12 cellular contexts compared by ENCODE assay signal in genomic region chrX:72268601-72269365, GRCh38. TPM values are rescaled to one million over a fixed set of nuclear protein-coding genes. Genes with fewer than 3 reads are reported as not detected.
DNase-seq lines count a peak whose midpoint lies in the region; ATAC-seq and TF ChIP-seq lines count a peak whose summit lies in the region.
"Had no signal": no experiment of that assay in that cellular context is flagged by ENCODE, and none has a peak within 500 bp of the region (broad histone marks: within the 10 kb centered on the region; RNA-seq: fewer than 3 reads in every experiment).

No MANE protein-coding gene starts in this region.

- peak overlapping the region; percentile 14; the same call in 1 of the 2 replicates for H3K27ac ChIP-seq in HEK293 (ENCODE audit: extremely low read depth, low read depth, low read length)
- peak overlapping the region; percentile 62 to 63 for H3K27ac ChIP-seq in ascending aorta
- peak overlapping the region; percentile 65 for H3K27ac ChIP-seq in hepatocyte
- H3K27ac ChIP-seq in lower lobe of right lung: no peak overlapping the region
- H3K27ac ChIP-seq in gastroesophageal sphincter: peak overlapping the region in 1 of 4 donors; percentile 12
- H3K27ac ChIP-seq: body of pancreas had no signal

- H3K27ac Mint-ChIP-seq in activated CD8-positive, alpha-beta memory T cell treated with anti-CD3 and anti-CD28 coated beads, Interleukin-2, amount 10 ng/mL, durations not matched to agents 7 days and 5 days: no peak overlapping the region

- no peaks in the 10 kb centered on the region for H3K27me3 Mint-ChIP-seq in activated CD8-positive, alpha-beta memory T cell treated with anti-CD3 and anti-CD28 coated beads, Interleukin-2, amount 10 ng/mL, durations not matched to agents 7 days and 5 days

- 82% methylated on average over 2 of the region's 2 CpGs for WGBS in hepatocyte (ENCODE audit: low lambda C conversion rate, missing lambda C conversion rate)
- WGBS in gastroesophageal sphincter (ENCODE audit: low coverage in 1 of 2), 2 donors: 36 to 64% methylated on average over 1 to 2 of the region's 2 CpGs

- H3K4me1 ChIP-seq in HEK293 (ENCODE audit: control insufficient read depth, insufficient read depth, low read length) (0 out of 2 replicates have a peak, but pooled peaks cover 2% of the 10 kb centered on the region), ascending aorta (no peaks in the 10 kb centered on the region), hepatocyte (ENCODE audit: insufficient read depth) (no peaks in the 10 kb centered on the region), lower lobe of right lung (peaks cover 1% of the 10 kb centered on the region), gastroesophageal sphincter (no peaks in the 10 kb centered on the region)
- H3K4me1 ChIP-seq: body of pancreas had no signal

- no peak overlapping the region for H2AFZ ChIP-seq in hepatocyte

- H4K20me1 ChIP-seq in hepatocyte (ENCODE audit: insufficient read depth, poor library complexity, severe bottlenecking): no peaks in the 10 kb centered on the region

- H3K4me3 Mint-ChIP-seq in activated CD8-positive, alpha-beta memory T cell treated with anti-CD3 and anti-CD28 coated beads, Interleukin-2, amount 10 ng/mL, durations not matched to agents 7 days and 5 days: no peak overlapping the region
- H3K4me3 Mint-ChIP-seq: CD8-positive, alpha-beta memory T cell had no signal

- no peaks in the 10 kb centered on the region for H3K9me3 ChIP-seq in HEK293 (ENCODE audit: control insufficient read depth, insufficient read depth, low read depth, low read length)
- no peaks in the 10 kb centered on the region for H3K9me3 ChIP-seq in ascending aorta
- no peaks in the 10 kb centered on the region for H3K9me3 ChIP-seq in hepatocyte (ENCODE audit: low read depth)
- H3K9me3 ChIP-seq in lower lobe of right lung: no peaks in the 10 kb centered on the region
- H3K9me3 ChIP-seq in gastroesophageal sphincter: no peaks in the 10 kb centered on the region
- H3K9me3 ChIP-seq: body of pancreas, esophagus muscularis mucosa had no signal

- H3K9me2 ChIP-seq in hepatocyte (replicated peaks; ENCODE audit: insufficient read depth): no peaks in the 10 kb centered on the region

- no peak overlapping the region for H3K4me3 ChIP-seq in AG04449 (ENCODE audit: low read depth, low read length)
- H3K4me3 ChIP-seq in HEK293 (ENCODE audit: low read depth, low read length): no peak overlapping the region
- no peak overlapping the region for H3K4me3 ChIP-seq in ascending aorta
- no peak overlapping the region for H3K4me3 ChIP-seq in hepatocyte
- no peak overlapping the region for H3K4me3 ChIP-seq in lower lobe of right lung
- no peak overlapping the region for H3K4me3 ChIP-seq in gastroesophageal sphincter
- H3K4me3 ChIP-seq: body of pancreas, esophagus muscularis mucosa had no signal

- H3K36me3 ChIP-seq in HEK293 (ENCODE audit: control insufficient read depth in 2 of 2, insufficient read depth in 1 of 2, low read length in 2 of 2): peaks cover 70 to 82% of the 10 kb centered on the region in 2 experiments
- H3K36me3 ChIP-seq in ascending aorta: peaks cover 39 to 67% of the 10 kb centered on the region in 2 donors
- no peaks in the 10 kb centered on the region for H3K36me3 ChIP-seq in hepatocyte (replicated peaks; ENCODE audit: insufficient read depth, low read depth)
- H3K36me3 ChIP-seq in lower lobe of right lung: peaks cover 67% of the 10 kb centered on the region
- peaks cover 0 to 61% of the 10 kb centered on the region in 2 donors for H3K36me3 ChIP-seq in gastroesophageal sphincter

- TF ChIP-seq EP300 in gastroesophageal sphincter (IDR thresholded peaks at IDR 0.05): no peak

- H3K36me3 Mint-ChIP-seq in activated CD8-positive, alpha-beta memory T cell treated with anti-CD3 and anti-CD28 coated beads, Interleukin-2, amount 10 ng/mL, durations not matched to agents 7 days and 5 days: peaks cover 41% of the 10 kb centered on the region

- ATAC-seq in activated CD8-positive, alpha-beta memory T cell treated with anti-CD3 and anti-CD28 coated beads, Interleukin-2, amount 10 ng/mL, durations not matched to agents 7 days and 5 days: no peak
- ATAC-seq in lower lobe of right lung (no peak), gastroesophageal sphincter (no peak)
- ATAC-seq: body of pancreas had no signal

- DNase-seq in AG04449 (ENCODE audit: low read depth, low spot score): peak; percentile 37
- DNase-seq in ascending aorta (ENCODE audit: low spot score in 2 of 2): no peak
- DNase-seq in hepatocyte (ENCODE audit: low spot score): peak; percentile 33
- no peak for DNase-seq in activated CD8-positive, alpha-beta memory T cell treated with anti-CD3 and anti-CD28 coated beads, Interleukin-2, amount 10 ng/mL, durations not matched to agents 7 days and 5 days
- no peak for DNase-seq in lower lobe of right lung
- DNase-seq in COR-L47 (lab: John Stamatoyannopoulos, UW): no peak
- DNase-seq: body of pancreas; CD8-positive, alpha-beta memory T cell had no signal

- TF ChIP-seq CTCF in AG04449 (IDR thresholded peaks at IDR 0.05; ENCODE audit: insufficient read depth, low read length, missing control alignments): no peak
- no peak for TF ChIP-seq CTCF in HEK293 (tag by site-specific recombination; IDR thresholded peaks at IDR 0.05)
- no peak for TF ChIP-seq CTCF in ascending aorta (IDR thresholded peaks at IDR 0.05)
- no peak for TF ChIP-seq CTCF in hepatocyte (IDR thresholded peaks at IDR 0.05; ENCODE audit: poor library complexity)
- TF ChIP-seq CTCF in lower lobe of right lung (IDR thresholded peaks at IDR 0.05): no peak
- no peak for TF ChIP-seq CTCF in gastroesophageal sphincter (IDR thresholded peaks at IDR 0.05)

- no peaks in the 10 kb centered on the region for H3K9me3 Mint-ChIP-seq in activated CD8-positive, alpha-beta memory T cell treated with anti-CD3 and anti-CD28 coated beads, Interleukin-2, amount 10 ng/mL, durations not matched to agents 7 days and 5 days (ENCODE audit: low read depth)
- H3K9me3 Mint-ChIP-seq: CD8-positive, alpha-beta memory T cell had no signal

- H3K27me3 ChIP-seq in ascending aorta (no peaks in the 10 kb centered on the region), hepatocyte (no peaks in the 10 kb centered on the region), lower lobe of right lung (ENCODE audit: low read depth) (no peaks in the 10 kb centered on the region), gastroesophageal sphincter (no peaks in the 10 kb centered on the region)
- H3K27me3 ChIP-seq: body of pancreas, esophagus muscularis mucosa had no signal

- intact Hi-C loops in ascending aorta (cut with DNase I) (no loop called here), lower lobe of right lung (cut with DNase I) (no loop called here)

- TF ChIP-seq POLR2A in gastroesophageal sphincter (IDR thresholded peaks at IDR 0.05): no peak

- H3K79me2 ChIP-seq in hepatocyte: no peaks in the 10 kb centered on the region

- no peak overlapping the region for H3K4me2 ChIP-seq in hepatocyte

- peaks cover 31% of the 10 kb centered on the region for H3K4me1 Mint-ChIP-seq in activated CD8-positive, alpha-beta memory T cell treated with anti-CD3 and anti-CD28 coated beads, Interleukin-2, amount 10 ng/mL, durations not matched to agents 7 days and 5 days

- CTCF ChIA-PET in AG04449 (lab: Yijun Ruan, JAX): interaction anchor here (1.6 to 3.7 kb wide), 3 partner anchors 8 to 23 kb away, joined by 3 to 15 read pairs (median 9); partner anchors contain the start of gene RPS4X
- CTCF ChIA-PET in HEK293 (lab: Yijun Ruan, JAX): interaction anchor here (0.6 to 3.9 kb wide), 6 partner anchors 7 to 120 kb away, joined by 3 to 28 read pairs (median 4); partner anchors contain the start of gene RPS4X
- CTCF ChIA-PET in activated CD8-positive, alpha-beta memory T cell treated with anti-CD3 and anti-CD28 coated beads, Interleukin-2, amount 10 ng/mL, durations not matched to agents 7 days and 5 days (lab: Charles Lee): interaction anchor here (1.7 kb wide), 1 partner anchor 8 kb away, joined by 5 read pairs; the partner anchor contains the start of gene RPS4X

- POLR2A ChIA-PET in AG04449 (lab: Yijun Ruan, JAX) (interaction anchor here (0.7 to 4.0 kb wide), 2 partner anchors 8 to 32 kb away, joined by 3 to 34 read pairs; partner anchors contain the start of gene RPS4X), HEK293 (lab: Yijun Ruan, JAX) (interaction anchor here (0.5 to 4.3 kb wide), 11 partner anchors 8 to 87 kb away, joined by 3 to 100 read pairs (median 7); partner anchors contain the start of genes ERCC6L, PIN4 and RPS4X)

TF ChIP-seq in HEK293, 187 proteins besides CTCF, POLR2A, EP300 and RAD21 (continues in another document):
- TF ChIP-seq OSR2 (tag by site-specific recombination; IDR thresholded peaks at IDR 0.05) (0 out of 2 replicates have a peak, but pooled peaks have one; percentile 6), KLF17 (tag by site-specific recombination; IDR thresholded peaks at IDR 0.05) (no peak)

RNA-seq across cellular contexts. Expression of gene RPS4X, which starts 8.3 kb away (rescaled TPM):
- total RNA-seq in ascending aorta: 476 TPM
- 650 and 763 TPM in 2 replicates for total RNA-seq in hepatocyte
- 180 and 208 TPM in 2 replicates for polyA plus RNA-seq in hepatocyte
- 100 to 1,000 TPM; 752 to 908 TPM for total RNA-seq in activated CD8-positive, alpha-beta memory T cell treated with anti-CD3 and anti-CD28 coated beads, Interleukin-2, amount 10 ng/mL, durations not matched to agents 7 days and 5 days
- total RNA-seq in lower lobe of right lung: 629 TPM
- total RNA-seq in gastroesophageal sphincter: 1,000 to 10,000 TPM in 1 of 4 donors, 100 to 1,000 TPM in 3; 628 to 1,072 (median 791) TPM

RNA-seq across cellular contexts. Expression of gene ERCC6L, which starts 30.0 kb away (rescaled TPM):
- total RNA-seq in ascending aorta (not detected), hepatocyte (1.5 and 2.5 TPM in 2 replicates), lower lobe of right lung (0.24 TPM), gastroesophageal sphincter (under 1 TPM in 1 of 4 donors, not detected in 3; 0.37 TPM)
- 0.51 and 1.6 TPM in 2 replicates for polyA plus RNA-seq in hepatocyte
- total RNA-seq in activated CD8-positive, alpha-beta memory T cell treated with anti-CD3 and anti-CD28 coated beads, Interleukin-2, amount 10 ng/mL, durations not matched to agents 7 days and 5 days: 10 to 100 TPM; 13.4 to 14.1 TPM
- total RNA-seq: body of pancreas had no signal

RNA-seq across cellular contexts. Expression of gene CITED1, which starts 36.9 kb away (rescaled TPM):
- total RNA-seq in ascending aorta (not detected), hepatocyte (2.9 TPM in 1 of 2 replicates, not detected in the other), lower lobe of right lung (0.65 TPM), gastroesophageal sphincter (1 to 10 TPM in 2 of 4 donors, not detected in 2; 1.4 to 1.7 TPM)
- polyA plus RNA-seq in hepatocyte: not detected in 2 replicates
- total RNA-seq in activated CD8-positive, alpha-beta memory T cell treated with anti-CD3 and anti-CD28 coated beads, Interleukin-2, amount 10 ng/mL, durations not matched to agents 7 days and 5 days: not detected
- total RNA-seq: body of pancreas; CD8-positive, alpha-beta memory T cell; T-helper 1 cell treated with Interleukin-12 subunit alpha and Interleukin-12 subunit beta and Interleukin-4 antibody, amounts not matched to agents 30 ng/mL and 1 ng/mL, for 36 hours had no signal
- polyA plus RNA-seq: CD8-positive, alpha-beta memory T cell had no signal

Comparison
In these comparisons a context has a peak if more than half of its experiments do, and no peak if none do; other contexts are left out.
1. DNase-seq: peak in AG04449 (single experiment) and hepatocyte (single experiment); none in ascending aorta (0 of 2), activated CD8-positive, alpha-beta memory T cell treated with anti-CD3 and anti-CD28 coated beads, Interleukin-2, amount 10 ng/mL, durations not matched to agents 7 days and 5 days (single experiment), lower lobe of right lung (single experiment) and COR-L47 (single experiment).